Comparison of ENCODE assay signal across 1 cellular context in genomic region chr17:10217916-10218315, GRCh38.
TF ChIP-seq lines count a peak whose summit lies in the region.

No MANE protein-coding gene starts in this region.

TF ChIP-seq in IMR-90, 13 proteins besides CTCF, POLR2A, EP300 and RAD21 (continued from another document):
- no peak for TF ChIP-seq MAZ (IDR thresholded peaks at IDR 0.05; ENCODE audit: borderline replicate concordance, low read depth, low read length)
- no peak for TF ChIP-seq RCOR1 (IDR thresholded peaks at IDR 0.05; ENCODE audit: insufficient replicate concordance, low read length)
- no peak for TF ChIP-seq USF2 (IDR thresholded peaks at IDR 0.05; ENCODE audit: low read depth, low read length)
- TF ChIP-seq CEBPB (IDR thresholded peaks at IDR 0.05; ENCODE audit: low read depth, low read length): no peak
- TF ChIP-seq CHD1 (IDR thresholded peaks at IDR 0.05; ENCODE audit: low read depth, low read length): no peak
- TF ChIP-seq NFE2L2 (IDR thresholded peaks at IDR 0.05; ENCODE audit: low read depth, low read length): no peak
- TF ChIP-seq MAFK (IDR thresholded peaks at IDR 0.05; ENCODE audit: low read depth, low read length): no peak
- no peak for TF ChIP-seq FOS (IDR thresholded peaks at IDR 0.05; ENCODE audit: low read depth, low read length)
- TF ChIP-seq BHLHE40 (IDR thresholded peaks at IDR 0.05; ENCODE audit: low read depth, low read length): no peak
